Comparison of ENCODE assay signal across 7 cellular contexts in the genomic region with DNA sequence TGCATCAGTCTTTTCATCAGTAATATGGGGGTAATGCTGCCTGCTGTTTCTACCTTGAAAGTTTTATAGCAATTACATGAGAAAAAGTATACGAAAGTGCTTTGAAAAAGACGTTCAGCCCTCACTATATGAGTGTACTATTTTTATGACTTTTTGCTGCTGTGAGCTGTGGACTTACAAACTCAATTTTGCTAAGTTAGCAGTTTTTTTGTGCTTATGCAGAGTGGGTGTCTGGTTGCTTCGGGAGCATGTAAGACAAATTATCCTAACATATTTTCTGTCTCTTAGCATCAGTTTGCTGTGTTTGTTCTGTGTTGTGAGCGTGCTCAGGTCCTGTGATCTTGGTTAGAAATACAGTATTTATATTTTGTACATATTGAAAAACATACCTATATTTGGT.
"Had no signal": no experiment of that assay in that cellular context is flagged by ENCODE, and none has a peak within 500 bp of the region (broad histone marks: within the 10 kb centered on the region; RNA-seq: fewer than 3 reads in every experiment).

No MANE protein-coding gene starts in this region.

- H3K27me3 Mint-ChIP-seq: IgD-negative memory B cell had no signal

- H3K27ac Mint-ChIP-seq: GM23338, HFFc6, IgD-negative memory B cell had no signal

- ATAC-seq: HCT116 had no signal

- H3K27ac ChIP-seq: HL-60 had no signal

- H3K36me3 ChIP-seq: HAP-1 had no signal

- H3K4me3 Mint-ChIP-seq: GM23338, HFFc6, IgD-negative memory B cell had no signal

- H3K4me1 ChIP-seq: HAP-1 had no signal

- H3K36me3 Mint-ChIP-seq: IgD-negative memory B cell had no signal

- H3K9me3 Mint-ChIP-seq: GM23338 had no signal

- DNase-seq: HFFc6, KG1 had no signal

- H3K4me3 ChIP-seq: GM23338, HAP-1 had no signal

- H3K4me1 Mint-ChIP-seq: IgD-negative memory B cell had no signal

- H3K9me3 ChIP-seq: HAP-1 had no signal
